In the genomic region with DNA sequence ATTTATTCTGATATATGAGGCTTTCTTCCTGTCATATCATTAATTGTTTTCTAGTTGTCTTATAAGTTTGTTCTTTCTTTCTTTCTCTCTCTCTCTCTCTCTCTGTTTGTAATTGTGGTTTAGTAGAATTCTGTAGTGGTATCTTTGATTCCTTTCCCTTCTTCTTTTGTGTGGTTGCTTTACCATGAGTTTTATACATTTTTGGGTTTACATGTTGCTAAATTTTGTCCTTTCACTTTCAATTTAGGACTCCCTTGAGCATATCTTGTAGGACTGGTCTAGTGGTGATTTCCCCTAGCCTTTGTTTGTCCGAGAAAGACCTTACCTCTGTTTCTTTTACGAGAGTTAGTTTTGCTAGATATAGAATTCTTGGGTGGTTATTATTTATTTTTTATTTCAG, we compare ENCODE assay signal across 22 cellular contexts.
A peak's percentile ranks its signal among the peaks of the same experiment; 100 is the strongest.
DNase-seq lines count a peak whose midpoint lies in the region; ATAC-seq and TF ChIP-seq lines count a peak whose summit lies in the region.
"Had no signal": no experiment of that assay in that cellular context is flagged by ENCODE, and none has a peak within 500 bp of the region (broad histone marks: within the 10 kb centered on the region; RNA-seq: fewer than 3 reads in every experiment).

No MANE protein-coding gene starts in this region.

- H3F3A ChIP-seq in MM.1S (ENCODE audit: insufficient read depth, low read length), result peaks cover 4% of the 10 kb centered on the region; the same call in 1 of the 2 replicates

- H3K27me3 ChIP-seq in MM.1S (replicated peaks; ENCODE audit: insufficient read depth, low read length) (no peaks in the 10 kb centered on the region), H7 (ENCODE audit: control insufficient read depth, insufficient read depth, low read length) (no peaks in the 10 kb centered on the region)
- H3K27me3 ChIP-seq: BE2C, BLaER1 had no signal

- no peaks in the 10 kb centered on the region for H3K36me3 ChIP-seq in MM.1S (replicated peaks; ENCODE audit: insufficient read depth, low read length)
- H3K36me3 ChIP-seq in H7 (replicated peaks; ENCODE audit: control insufficient read depth, insufficient read depth, low read length), result no peaks in the 10 kb centered on the region
- H3K36me3 ChIP-seq: BE2C, BLaER1 had no signal

- H3K4me1 ChIP-seq in MM.1S (ENCODE audit: low read length), result no peaks in the 10 kb centered on the region
- H3K4me1 ChIP-seq: BE2C, BLaER1 had no signal

- H3K9me2 ChIP-seq in MM.1S (replicated peaks; ENCODE audit: insufficient read depth, low read length), result no peaks in the 10 kb centered on the region

- no peaks in the 10 kb centered on the region for H3K9me3 ChIP-seq in MM.1S (replicated peaks; ENCODE audit: insufficient read depth, low read length)

- H3K9ac ChIP-seq in MM.1S (ENCODE audit: low read length), result no peak overlapping the region
- H3K9ac ChIP-seq: BLaER1 had no signal

- ATAC-seq in HG03457 (IDR thresholded peaks at IDR 0.05; ENCODE audit: unreplicated experiment), result no peak
- ATAC-seq: GM12878 had no signal

- peak overlapping the region; percentile 25; the same call in 1 of the 2 replicates for H3K4me2 ChIP-seq in MM.1S (ENCODE audit: low read depth, low read length)
- H3K4me2 ChIP-seq: BLaER1 had no signal

- no peak overlapping the region for H3K4me3 ChIP-seq in MM.1S (ENCODE audit: low read length)
- no peak overlapping the region for H3K4me3 ChIP-seq in H7 (ENCODE audit: insufficient read depth, low read depth, low read length)
- H3K4me3 ChIP-seq: BLaER1, GM12878 had no signal

- H3K79me2 ChIP-seq in MM.1S (ENCODE audit: low read length), result no peaks in the 10 kb centered on the region

- no peaks in the 10 kb centered on the region for H4K20me1 ChIP-seq in MM.1S (ENCODE audit: insufficient read depth, low read length)
- H4K20me1 ChIP-seq: BLaER1 had no signal

- peak; percentile 81 for DNase-seq in MM.1S
- peak; percentile 56 for DNase-seq in MV-4-11 (lab: John Stamatoyannopoulos, UW)
- DNase-seq in OCI-M1 (lab: John Stamatoyannopoulos, UW), result peak; percentile 55
- no peak for DNase-seq in H7
- DNase-seq: 8988T; ACHN; BE2C; C1 segment of cervical spinal cord; CD4-positive, alpha-beta memory T cell; CD4-positive, CD25-positive, alpha-beta regulatory T cell; CD8-positive, alpha-beta memory T cell; COR-L47; DMS 273 treated with DMSO at 0.1 percent for 48 hours; DMS153; DMS53; DMS79; DND-41; EL; GDM1 had no signal

- H2AFZ ChIP-seq in MM.1S (ENCODE audit: low read length), result no peak overlapping the region

- TF ChIP-seq CTCF in MM.1S (IDR thresholded peaks at IDR 0.05; ENCODE audit: low read length), result no peak

- H3K27ac ChIP-seq in MM.1S (ENCODE audit: low read length), result no peak overlapping the region
- H3K27ac ChIP-seq: BLaER1 had no signal
